ENCODE assay signal across 25 cellular contexts in genomic region chr11:69022268-69022667, GRCh38. TPM values are rescaled to one million over a fixed set of nuclear protein-coding genes. Genes with fewer than 3 reads are reported as not detected.
DNase-seq lines count a peak whose midpoint lies in the region; ATAC-seq and TF ChIP-seq lines count a peak whose summit lies in the region.
"Had no signal": no experiment of that assay in that cellular context is flagged by ENCODE, and none has a peak within 500 bp of the region (broad histone marks: within the 10 kb centered on the region; RNA-seq: fewer than 3 reads in every experiment).

No MANE protein-coding gene starts in this region.

- H3K79me2 ChIP-seq in osteoblast (ENCODE audit: insufficient read depth, low read length), result no peaks in the 10 kb centered on the region

- H3K27me3 ChIP-seq in WERI-Rb-1 (ENCODE audit: insufficient read depth, low read depth, severe bottlenecking) (no peaks in the 10 kb centered on the region), osteoblast (ENCODE audit: insufficient read depth, low read length) (peaks cover 9% of the 10 kb centered on the region), upper lobe of right lung (no peaks in the 10 kb centered on the region), left lung (no peaks in the 10 kb centered on the region)

- ATAC-seq in upper lobe of right lung (peak; percentile 47), left lung (no peak)
- ATAC-seq: PC-3 had no signal

- DNase-seq in DMS 273 (lab: John Stamatoyannopoulos, UW; ENCODE audit: unreplicated experiment) (peak; percentile 34), DMS 273 treated with DMSO at 0.1 percent for 48 hours (lab: John Stamatoyannopoulos, UW) (no peak), WERI-Rb-1 (peak; percentile 41), osteoblast (ENCODE audit: insufficient read length, low spot score, missing footprints) (peak; percentile 79), upper lobe of right lung (no peak), DMS153 (lab: John Stamatoyannopoulos, UW) (no peak), GM20000 (ENCODE audit: low spot score) (no peak), left lung (no peak)
- DNase-seq: GDM1, H7, HFFc6, Karpas-422, NCI-H1048, NCI-H1436, NCI-H1930, NCI-H446 treated with DMSO at 0.1 percent for 48 hours, NCI-H82, PC-3, RPMI8226 had no signal

- H3K4me3 ChIP-seq in WERI-Rb-1 (ENCODE audit: low read depth, low read length), result no peak overlapping the region
- H3K4me3 ChIP-seq in osteoblast (ENCODE audit: insufficient read depth, low read length), result no peak overlapping the region
- no peak overlapping the region for H3K4me3 ChIP-seq in upper lobe of right lung
- H3K4me3 ChIP-seq in left lung, result no peak overlapping the region

- peak overlapping the region; percentile 57 for H3K4me2 ChIP-seq in osteoblast (ENCODE audit: insufficient read depth, low read length)

- peaks cover 18% of the 10 kb centered on the region for H3K4me1 ChIP-seq in osteoblast (ENCODE audit: insufficient read depth, low read length)
- peaks cover 3% of the 10 kb centered on the region for H3K4me1 ChIP-seq in upper lobe of right lung
- H3K4me1 ChIP-seq in left lung, result no peaks in the 10 kb centered on the region

- H3K9me3 ChIP-seq in WERI-Rb-1 (ENCODE audit: severe bottlenecking) (no peaks in the 10 kb centered on the region), osteoblast (ENCODE audit: low read depth, low read length) (no peaks in the 10 kb centered on the region), upper lobe of right lung (no peaks in the 10 kb centered on the region), left lung (no peaks in the 10 kb centered on the region)

- TF ChIP-seq CTCF in WERI-Rb-1 (IDR thresholded peaks at IDR 0.05; ENCODE audit: low read depth, low read length), result no peak
- no peak for TF ChIP-seq CTCF in osteoblast (IDR thresholded peaks at IDR 0.05; ENCODE audit: extremely low read depth, low read depth, low read length)
- no peak for TF ChIP-seq CTCF in upper lobe of right lung (IDR thresholded peaks at IDR 0.05)
- TF ChIP-seq CTCF in GM20000 (IDR thresholded peaks at IDR 0.05; ENCODE audit: extremely low read depth, missing control alignments), result no peak
- TF ChIP-seq CTCF in left lung (IDR thresholded peaks at IDR 0.05), result no peak

- no peak overlapping the region for H2AFZ ChIP-seq in osteoblast (ENCODE audit: low read length)

- H3K36me3 ChIP-seq in WERI-Rb-1 (no peaks in the 10 kb centered on the region), osteoblast (ENCODE audit: insufficient read depth, low read length) (no peaks in the 10 kb centered on the region), upper lobe of right lung (no peaks in the 10 kb centered on the region), left lung (no peaks in the 10 kb centered on the region)

- H4K20me1 ChIP-seq in osteoblast (ENCODE audit: insufficient read depth, low read length), result no peaks in the 10 kb centered on the region

- no peak overlapping the region for H3K27ac ChIP-seq in WERI-Rb-1
- no peak overlapping the region for H3K27ac ChIP-seq in osteoblast (ENCODE audit: low read depth, low read length)
- no peak overlapping the region for H3K27ac ChIP-seq in upper lobe of right lung
- no peak overlapping the region for H3K27ac ChIP-seq in left lung
- H3K27ac ChIP-seq: 22Rv1, HL-60 had no signal

- intact Hi-C loops in upper lobe of right lung (cut with DNase I), result no loop called here
- intact Hi-C loops in left lung (cut with DNase I), result no loop called here

RNA-seq across cellular contexts. Expression of gene MRGPRF, which starts 9.2 kb away (rescaled TPM):
- total RNA-seq in osteoblast (39.4 and 41.5 TPM in 2 replicates), upper lobe of right lung (13.2 TPM), left lung (10 to 100 TPM; 12.6 to 22.6 TPM)
- total RNA-seq: B cell, Daoy, HT1080, MCF 10A, PC-3 had no signal

RNA-seq across cellular contexts. Expression of gene TPCN2, which starts 26.5 kb away (rescaled TPM):
- 14.1 and 17.4 TPM in 2 replicates for total RNA-seq in osteoblast
- total RNA-seq in upper lobe of right lung, result 16.6 TPM
- 10 to 100 TPM; 14.7 to 22.0 TPM for total RNA-seq in left lung

RNA-seq across cellular contexts. Expression of gene MRGPRD, which starts 41.5 kb away (rescaled TPM):
- total RNA-seq in osteoblast, result not detected in 2 replicates
- total RNA-seq in upper lobe of right lung, result not detected
- total RNA-seq in left lung, result not detected
- total RNA-seq: B cell, Daoy, H7, HFFc6, HT1080, MCF 10A, PC-3 had no signal

Comparison
In these comparisons a context has a peak if more than half of its experiments do, and no peak if none do; other contexts are left out.
1. DNase-seq: peak in DMS 273 (single experiment), WERI-Rb-1 (single experiment) and osteoblast (single experiment); none in DMS 273 treated with DMSO at 0.1 percent for 48 hours (single experiment), upper lobe of right lung (single experiment), DMS153 (single experiment), GM20000 (single experiment) and left lung (0 of 2).